In genomic region chr6:110953633-110954303, GRCh38 we compare ENCODE assay signal across 1 cellular context.
TF ChIP-seq lines count a peak whose summit lies in the region.

No MANE protein-coding gene starts in this region.

TF ChIP-seq in K562, 482 proteins besides CTCF, POLR2A, EP300 and RAD21 (continued from another document and continues in another):
- TF ChIP-seq, protein P1, sequence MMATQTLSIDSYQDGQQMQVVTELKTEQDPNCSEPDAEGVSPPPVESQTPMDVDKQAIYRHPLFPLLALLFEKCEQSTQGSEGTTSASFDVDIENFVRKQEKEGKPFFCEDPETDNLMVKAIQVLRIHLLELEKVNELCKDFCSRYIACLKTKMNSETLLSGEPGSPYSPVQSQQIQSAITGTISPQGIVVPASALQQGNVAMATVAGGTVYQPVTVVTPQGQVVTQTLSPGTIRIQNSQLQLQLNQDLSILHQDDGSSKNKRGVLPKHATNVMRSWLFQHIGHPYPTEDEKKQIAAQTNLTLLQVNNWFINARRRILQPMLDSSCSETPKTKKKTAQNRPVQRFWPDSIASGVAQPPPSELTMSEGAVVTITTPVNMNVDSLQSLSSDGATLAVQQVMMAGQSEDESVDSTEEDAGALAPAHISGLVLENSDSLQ (IDR thresholded peaks at IDR 0.05): no peak; the same call in 1 of the 2 replicates
- no peak for TF ChIP-seq SIRT6 (IDR thresholded peaks at IDR 0.05; ENCODE audit: low read depth, low read length)
- no peak for TF ChIP-seq EWSR1 (IDR thresholded peaks at IDR 0.05; ENCODE audit: borderline replicate concordance, low read depth, partially characterized antibody)
- TF ChIP-seq ZNF76 (CRISPR knock-in tag; IDR thresholded peaks at IDR 0.05; ENCODE audit: borderline replicate concordance): peak; percentile 94; the same call in 1 of the 2 replicates
- peak; percentile 94 for TF ChIP-seq ZNF41 (CRISPR knock-in tag; conservative IDR thresholded peaks at IDR 0.05)
- peak; percentile 82 for TF ChIP-seq STAT5B (CRISPR knock-in tag; IDR thresholded peaks at IDR 0.05)
- TF ChIP-seq MTF1 (CRISPR knock-in tag; IDR thresholded peaks at IDR 0.05; ENCODE audit: borderline replicate concordance): 0 out of 2 replicates have a peak, but pooled peaks have one; percentile 30
- TF ChIP-seq RBM34 (IDR thresholded peaks at IDR 0.05; ENCODE audit: borderline replicate concordance, insufficient read depth, low read length): no peak
- TF ChIP-seq RFX7 (CRISPR knock-in tag; IDR thresholded peaks at IDR 0.05): peak; percentile 31; the same call in 1 of the 2 replicates
- TF ChIP-seq FOXM1 (IDR thresholded peaks at IDR 0.05; ENCODE audit: low read depth): no peak
- TF ChIP-seq FOXM1 (CRISPR knock-in tag; IDR thresholded peaks at IDR 0.05; ENCODE audit: low read depth): no peak
- peak; percentile 98 for TF ChIP-seq ZNF584 (CRISPR knock-in tag; IDR thresholded peaks at IDR 0.05; ENCODE audit: low read depth)
- TF ChIP-seq, protein P2, sequence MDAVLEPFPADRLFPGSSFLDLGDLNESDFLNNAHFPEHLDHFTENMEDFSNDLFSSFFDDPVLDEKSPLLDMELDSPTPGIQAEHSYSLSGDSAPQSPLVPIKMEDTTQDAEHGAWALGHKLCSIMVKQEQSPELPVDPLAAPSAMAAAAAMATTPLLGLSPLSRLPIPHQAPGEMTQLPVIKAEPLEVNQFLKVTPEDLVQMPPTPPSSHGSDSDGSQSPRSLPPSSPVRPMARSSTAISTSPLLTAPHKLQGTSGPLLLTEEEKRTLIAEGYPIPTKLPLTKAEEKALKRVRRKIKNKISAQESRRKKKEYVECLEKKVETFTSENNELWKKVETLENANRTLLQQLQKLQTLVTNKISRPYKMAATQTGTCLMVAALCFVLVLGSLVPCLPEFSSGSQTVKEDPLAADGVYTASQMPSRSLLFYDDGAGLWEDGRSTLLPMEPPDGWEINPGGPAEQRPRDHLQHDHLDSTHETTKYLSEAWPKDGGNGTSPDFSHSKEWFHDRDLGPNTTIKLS (IDR thresholded peaks at IDR 0.05; ENCODE audit: borderline replicate concordance, low read depth): no peak
- TF ChIP-seq IFI16 (CRISPR knock-in tag; IDR thresholded peaks at IDR 0.05): peak; percentile 79; the same call in 1 of the 2 replicates
- TF ChIP-seq MEF2D (tag; conservative IDR thresholded peaks at IDR 0.05; ENCODE audit: low read depth): peak; percentile 96
- TF ChIP-seq ZNF384 (IDR thresholded peaks at IDR 0.05; ENCODE audit: low read depth, low read length): no peak
- TF ChIP-seq, protein P3, sequence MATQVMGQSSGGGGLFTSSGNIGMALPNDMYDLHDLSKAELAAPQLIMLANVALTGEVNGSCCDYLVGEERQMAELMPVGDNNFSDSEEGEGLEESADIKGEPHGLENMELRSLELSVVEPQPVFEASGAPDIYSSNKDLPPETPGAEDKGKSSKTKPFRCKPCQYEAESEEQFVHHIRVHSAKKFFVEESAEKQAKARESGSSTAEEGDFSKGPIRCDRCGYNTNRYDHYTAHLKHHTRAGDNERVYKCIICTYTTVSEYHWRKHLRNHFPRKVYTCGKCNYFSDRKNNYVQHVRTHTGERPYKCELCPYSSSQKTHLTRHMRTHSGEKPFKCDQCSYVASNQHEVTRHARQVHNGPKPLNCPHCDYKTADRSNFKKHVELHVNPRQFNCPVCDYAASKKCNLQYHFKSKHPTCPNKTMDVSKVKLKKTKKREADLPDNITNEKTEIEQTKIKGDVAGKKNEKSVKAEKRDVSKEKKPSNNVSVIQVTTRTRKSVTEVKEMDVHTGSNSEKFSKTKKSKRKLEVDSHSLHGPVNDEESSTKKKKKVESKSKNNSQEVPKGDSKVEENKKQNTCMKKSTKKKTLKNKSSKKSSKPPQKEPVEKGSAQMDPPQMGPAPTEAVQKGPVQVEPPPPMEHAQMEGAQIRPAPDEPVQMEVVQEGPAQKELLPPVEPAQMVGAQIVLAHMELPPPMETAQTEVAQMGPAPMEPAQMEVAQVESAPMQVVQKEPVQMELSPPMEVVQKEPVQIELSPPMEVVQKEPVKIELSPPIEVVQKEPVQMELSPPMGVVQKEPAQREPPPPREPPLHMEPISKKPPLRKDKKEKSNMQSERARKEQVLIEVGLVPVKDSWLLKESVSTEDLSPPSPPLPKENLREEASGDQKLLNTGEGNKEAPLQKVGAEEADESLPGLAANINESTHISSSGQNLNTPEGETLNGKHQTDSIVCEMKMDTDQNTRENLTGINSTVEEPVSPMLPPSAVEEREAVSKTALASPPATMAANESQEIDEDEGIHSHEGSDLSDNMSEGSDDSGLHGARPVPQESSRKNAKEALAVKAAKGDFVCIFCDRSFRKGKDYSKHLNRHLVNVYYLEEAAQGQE (CRISPR knock-in tag; IDR thresholded peaks at IDR 0.05; ENCODE audit: low read depth): peak; percentile 53; the same call in 1 of the 2 replicates
- no peak for TF ChIP-seq XRCC3 (IDR thresholded peaks at IDR 0.05)
- peak; percentile 72 for TF ChIP-seq KLF1 (tag; IDR thresholded peaks at IDR 0.05)
- TF ChIP-seq, protein P4, sequence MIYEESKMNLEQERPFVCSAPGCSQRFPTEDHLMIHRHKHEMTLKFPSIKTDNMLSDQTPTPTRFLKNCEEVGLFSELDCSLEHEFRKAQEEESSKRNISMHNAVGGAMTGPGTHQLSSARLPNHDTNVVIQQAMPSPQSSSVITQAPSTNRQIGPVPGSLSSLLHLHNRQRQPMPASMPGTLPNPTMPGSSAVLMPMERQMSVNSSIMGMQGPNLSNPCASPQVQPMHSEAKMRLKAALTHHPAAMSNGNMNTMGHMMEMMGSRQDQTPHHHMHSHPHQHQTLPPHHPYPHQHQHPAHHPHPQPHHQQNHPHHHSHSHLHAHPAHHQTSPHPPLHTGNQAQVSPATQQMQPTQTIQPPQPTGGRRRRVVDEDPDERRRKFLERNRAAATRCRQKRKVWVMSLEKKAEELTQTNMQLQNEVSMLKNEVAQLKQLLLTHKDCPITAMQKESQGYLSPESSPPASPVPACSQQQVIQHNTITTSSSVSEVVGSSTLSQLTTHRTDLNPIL (CRISPR knock-in tag; IDR thresholded peaks at IDR 0.05): peak; percentile 86
- TF ChIP-seq NCOA2 (IDR thresholded peaks at IDR 0.05; ENCODE audit: partially characterized antibody in 2 of 2): no peak
- peak; percentile 73; the same call in 1 of the 2 replicates for TF ChIP-seq ZSCAN32 (CRISPR knock-in tag; IDR thresholded peaks at IDR 0.05)
- TF ChIP-seq CHD2 (IDR thresholded peaks at IDR 0.05; ENCODE audit: low read depth, low read length): no peak
- TF ChIP-seq ZNF785 (CRISPR knock-in tag; IDR thresholded peaks at IDR 0.05): peak; percentile 81; the same call in 1 of the 2 replicates
- TF ChIP-seq RBM25 (IDR thresholded peaks at IDR 0.05; ENCODE audit: low read depth, low read length, severe bottlenecking): no peak
- no peak for TF ChIP-seq ZBTB40 (IDR thresholded peaks at IDR 0.05)
- no peak for TF ChIP-seq ZBTB40 (CRISPR knock-in tag; IDR thresholded peaks at IDR 0.05)
- peak; percentile 90; the same call in 1 of the 2 replicates for TF ChIP-seq ZBTB26 (CRISPR knock-in tag; IDR thresholded peaks at IDR 0.05)
- peak; percentile 88 for TF ChIP-seq HINFP (tag; conservative IDR thresholded peaks at IDR 0.05; ENCODE audit: low read depth)
- TF ChIP-seq, protein P5, sequence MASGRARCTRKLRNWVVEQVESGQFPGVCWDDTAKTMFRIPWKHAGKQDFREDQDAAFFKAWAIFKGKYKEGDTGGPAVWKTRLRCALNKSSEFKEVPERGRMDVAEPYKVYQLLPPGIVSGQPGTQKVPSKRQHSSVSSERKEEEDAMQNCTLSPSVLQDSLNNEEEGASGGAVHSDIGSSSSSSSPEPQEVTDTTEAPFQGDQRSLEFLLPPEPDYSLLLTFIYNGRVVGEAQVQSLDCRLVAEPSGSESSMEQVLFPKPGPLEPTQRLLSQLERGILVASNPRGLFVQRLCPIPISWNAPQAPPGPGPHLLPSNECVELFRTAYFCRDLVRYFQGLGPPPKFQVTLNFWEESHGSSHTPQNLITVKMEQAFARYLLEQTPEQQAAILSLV (tag; IDR thresholded peaks at IDR 0.05): peak; percentile 98
- no peak for TF ChIP-seq NFATC3 (IDR thresholded peaks at IDR 0.05)
- 0 out of 4 replicates have a peak, but pooled peaks of 1 of the 2 experiments have one; percentile 13 for TF ChIP-seq NRF1 (conservative IDR thresholded peaks at IDR 0.05 in 1 of 2, IDR thresholded peaks at IDR 0.05 in 1 of 2)
- peak; percentile 89 for TF ChIP-seq CXXC5 (CRISPR knock-in tag; IDR thresholded peaks at IDR 0.05)
- TF ChIP-seq ZNF347 (CRISPR knock-in tag; IDR thresholded peaks at IDR 0.05; ENCODE audit: low read depth): peak; percentile 89
- peak; percentile 92 for TF ChIP-seq ZBTB17 (CRISPR knock-in tag; IDR thresholded peaks at IDR 0.05)
- no peak for TF ChIP-seq FOXA1 (IDR thresholded peaks at IDR 0.05; ENCODE audit: borderline replicate concordance)
- TF ChIP-seq NR3C1 (CRISPR knock-in tag; IDR thresholded peaks at IDR 0.05): no peak
- peak; percentile 79; the same call in 1 of the 2 replicates for TF ChIP-seq ZNF586 (CRISPR knock-in tag; conservative IDR thresholded peaks at IDR 0.05)
- TF ChIP-seq ILK (tag; IDR thresholded peaks at IDR 0.05; ENCODE audit: borderline replicate concordance, low read depth): peak; percentile 92
- TF ChIP-seq PPARD (CRISPR knock-in tag; IDR thresholded peaks at IDR 0.05): peak; percentile 72; the same call in 1 of the 2 replicates
- peak; percentile 95 for TF ChIP-seq BACH1 (tag; IDR thresholded peaks at IDR 0.05)
- TF ChIP-seq GATA2 (CRISPR knock-in tag; IDR thresholded peaks at IDR 0.05): no peak
- TF ChIP-seq ZNF766 (CRISPR knock-in tag; conservative IDR thresholded peaks at IDR 0.05): peak; percentile 98
